In the genomic region with DNA sequence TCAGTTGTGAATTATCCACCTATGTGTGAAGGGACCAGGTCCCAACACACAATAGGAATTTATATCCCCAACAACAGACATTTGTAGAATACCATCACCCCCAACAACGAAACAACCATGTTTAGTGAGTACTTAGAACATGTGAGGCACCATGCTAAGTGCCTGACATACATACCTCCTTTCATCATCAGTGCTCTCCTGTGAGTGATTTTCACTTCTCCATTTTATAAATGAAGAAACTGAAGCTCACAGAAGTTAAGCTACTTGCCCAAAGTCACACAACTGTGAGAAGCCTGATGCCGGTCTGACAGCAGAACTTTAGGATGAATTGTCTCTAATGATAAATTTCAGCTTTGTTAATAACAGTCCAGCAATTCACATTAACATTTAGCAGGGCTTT, we compare ENCODE assay signal across 16 cellular contexts. TPM values are rescaled to one million over a fixed set of nuclear protein-coding genes. Genes with fewer than 3 reads are reported as not detected.
DNase-seq lines count a peak whose midpoint lies in the region; ATAC-seq and TF ChIP-seq lines count a peak whose summit lies in the region.
"Had no signal": no experiment of that assay in that cellular context is flagged by ENCODE, and none has a peak within 500 bp of the region (broad histone marks: within the 10 kb centered on the region; RNA-seq: fewer than 3 reads in every experiment).

No MANE protein-coding gene starts in this region.

- no peaks in the 10 kb centered on the region for H3K79me2 ChIP-seq in OCI-LY7 (ENCODE audit: insufficient read depth, low read depth, low read length)

- DNase-seq in GM12865 (ENCODE audit: low read depth), result peak; percentile 44
- peak; percentile 33 for DNase-seq in OCI-LY7 (ENCODE audit: low spot score)
- no peak for DNase-seq in NCI-H146 treated with DMSO at 0.1 percent for 48 hours (lab: John Stamatoyannopoulos, UW; ENCODE audit: unreplicated experiment)
- DNase-seq in prostate gland (ENCODE audit: low spot score), result no peak
- DNase-seq in NCI-H1694 treated with DMSO at 0.1 percent for 48 hours (lab: John Stamatoyannopoulos, UW), result no peak
- no peak for DNase-seq in mucosa of gallbladder (ENCODE audit: low spot score)
- DNase-seq: ACHN; activated CD4-positive, alpha-beta T cell treated with anti-CD3 and anti-CD28 coated beads for 4 hours; DMS 273 treated with DMSO at 0.1 percent for 48 hours; effector CD8-positive, alpha-beta T cell; H9; NCI-H1105; NCI-H526 treated with DMSO at 0.1 percent for 48 hours had no signal

- intact Hi-C loops in OCI-LY7 (cut with micrococcal nuclease; ENCODE audit: unreplicated experiment), result no loop called here
- intact Hi-C loops in prostate gland (cut with DNase I), result no loop called here

- H3K9me2 ChIP-seq in OCI-LY7 (ENCODE audit: insufficient read depth, low read length), result no peaks in the 10 kb centered on the region

- H3K27me3 ChIP-seq in prostate gland (replicated peaks; ENCODE audit: insufficient read depth), result no peaks in the 10 kb centered on the region

- CTCF ChIA-PET in OCI-LY7 (lab: Charles Lee; ENCODE audit: unreplicated experiment), result no interaction called here

- no peaks in the 10 kb centered on the region for H3K9me3 ChIP-seq in OCI-LY7 (ENCODE audit: low read length)
- H3K9me3 ChIP-seq in prostate gland, result no peaks in the 10 kb centered on the region

- TF ChIP-seq POLR2A in prostate gland (IDR thresholded peaks at IDR 0.05), result no peak

- H3K4me1 ChIP-seq in OCI-LY7 (ENCODE audit: insufficient read depth, low read length, poor library complexity, severe bottlenecking) (no peaks in the 10 kb centered on the region), prostate gland (replicated peaks) (no peaks in the 10 kb centered on the region)

- H3K4me3 ChIP-seq in GM12865 (ENCODE audit: low read depth, low read length) (no peak overlapping the region), OCI-LY7 (ENCODE audit: low read depth, low read length, poor library complexity, severe bottlenecking) (no peak overlapping the region), prostate gland (no peak overlapping the region)

- no peaks in the 10 kb centered on the region for H4K20me1 ChIP-seq in OCI-LY7 (ENCODE audit: insufficient read depth, low read length)

- no peak for TF ChIP-seq CTCF in GM12865 (IDR thresholded peaks at IDR 0.05; ENCODE audit: insufficient read depth, low read depth, low read length, missing control alignments)
- no peak for TF ChIP-seq CTCF in OCI-LY7 (conservative IDR thresholded peaks at IDR 0.05; ENCODE audit: low read length)
- TF ChIP-seq CTCF in prostate gland (IDR thresholded peaks at IDR 0.05), result no peak

- peak; percentile 83 for ATAC-seq in GM21360 (IDR thresholded peaks at IDR 0.05; ENCODE audit: unreplicated experiment)
- peak; percentile 74 for ATAC-seq in HG03175 (IDR thresholded peaks at IDR 0.05; ENCODE audit: unreplicated experiment)
- ATAC-seq: activated T-helper 17 cell treated with anti-CD3 and anti-CD28 coated beads, Interleukin-2, amount 50 U/mL, for 72 hours had no signal

- no peaks in the 10 kb centered on the region for H3K36me3 ChIP-seq in OCI-LY7 (ENCODE audit: insufficient read depth, low read length)
- H3K36me3 ChIP-seq in prostate gland, result no peaks in the 10 kb centered on the region

- 79% methylated on average over 2 of the region's 2 CpGs for WGBS in prostate gland

- no TSS peak for BruUV-seq in OCI-LY7 (replicated peaks; lab: Mats Ljungman, UMichigan)

- no peak overlapping the region for H2AFZ ChIP-seq in OCI-LY7 (ENCODE audit: low read length)

- no peak overlapping the region for H3K4me2 ChIP-seq in OCI-LY7 (ENCODE audit: low read length)

- POLR2A ChIA-PET in OCI-LY7 (lab: Charles Lee), result interaction anchor here (1.3 kb wide), 1 partner anchor 18 kb away, joined by 3 read pairs; no protein-coding TSS in a partner anchor

- H3K27ac ChIP-seq in OCI-LY7 (ENCODE audit: low read depth, low read length, poor library complexity, severe bottlenecking) (no peak overlapping the region), prostate gland (no peak overlapping the region)

RNA-seq across cellular contexts. Expression of gene SPTB, which starts 35.4 kb away (rescaled TPM):
- total RNA-seq in OCI-LY7 (2014; rRNA removed; shearing (Covaris generic)), result not detected in 2 replicates
- total RNA-seq in OCI-LY7 (2022) (not detected in 2 replicates), prostate gland (1 to 10 TPM; 2.7 to 3.7 TPM), mucosa of gallbladder (3.1 TPM)

Comparison
In these comparisons a context has a peak if more than half of its experiments do, and no peak if none do; other contexts are left out.
1. DNase-seq: peak in GM12865 (single experiment) and OCI-LY7 (single experiment); none in NCI-H146 treated with DMSO at 0.1 percent for 48 hours (single experiment), prostate gland (single experiment), NCI-H1694 treated with DMSO at 0.1 percent for 48 hours (single experiment) and mucosa of gallbladder (single experiment).